Comparison of ENCODE assay signal across 22 cellular contexts in genomic region chr3:172177046-172177445, GRCh38.
A peak's percentile ranks its signal among the peaks of the same experiment; 100 is the strongest.
DNase-seq lines count a peak whose midpoint lies in the region; ATAC-seq, FAIRE-seq and TF ChIP-seq lines count a peak whose summit lies in the region.
"Had no signal": no experiment of that assay in that cellular context is flagged by ENCODE, and none has a peak within 500 bp of the region (broad histone marks: within the 10 kb centered on the region; RNA-seq: fewer than 3 reads in every experiment).

No MANE protein-coding gene starts in this region.

- BruUV-seq in HepG2 (replicated peaks; lab: Mats Ljungman, UMichigan): TSS peak; percentile 8

- H2AFZ ChIP-seq in HepG2 (ENCODE audit: low read length): no peak overlapping the region

- H3K27me3 ChIP-seq in HepG2 (ENCODE audit: control insufficient read depth in 1 of 2, insufficient read depth in 2 of 2, low read length in 2 of 2) (no peaks in the 10 kb centered on the region), right lobe of liver (no peaks in the 10 kb centered on the region)
- H3K27me3 ChIP-seq: dorsolateral prefrontal cortex, esophagus muscularis mucosa had no signal

- TF ChIP-seq EP300 in HepG2 (IDR thresholded peaks at IDR 0.05; ENCODE audit: low read depth in 2 of 2, low read length in 2 of 2): no peak
- TF ChIP-seq EP300 in HepG2 (CRISPR knock-in tag; IDR thresholded peaks at IDR 0.05; ENCODE audit: borderline replicate concordance): no peak

- H3K4me2 ChIP-seq in HepG2 (ENCODE audit: low read depth, low read length): no peak overlapping the region

- peaks cover 95% of the 10 kb centered on the region for H4K20me1 ChIP-seq in HepG2 (ENCODE audit: insufficient read depth, low read length)

- FAIRE-seq in HepG2 (lab: Jason Lieb, UNC): no peak
- FAIRE-seq: A204.1, GM12892 had no signal

- H3K4me1 Mint-ChIP-seq in chondrocyte (ENCODE audit: low read depth): peaks cover 78% of the 10 kb centered on the region

- no peak for TF ChIP-seq RAD21 in HepG2 (CRISPR knock-in tag; IDR thresholded peaks at IDR 0.05)

- WGBS in HepG2 (ENCODE audit: low lambda C conversion rate): 97% methylated on average over 3 of the region's 3 CpGs
- WGBS in right lobe of liver (ENCODE audit: insufficient coverage, low coverage, low lambda C conversion rate, missing lambda C conversion rate): 57% methylated on average over 3 of the region's 3 CpGs
- WGBS in mesodermal cell (ENCODE audit: insufficient coverage in 2 of 2), 2 experiments: 87 to 100% methylated on average over 2 to 3 of the region's 3 CpGs

- CTCF ChIA-PET in HepG2 (lab: Yijun Ruan, JAX; ENCODE audit: low intra/inter-chr PET ratio, low total read pairs): no interaction called here

- H3K36me3 Mint-ChIP-seq in chondrocyte (ENCODE audit: low read depth): peaks cover 8% of the 10 kb centered on the region

- DNase-seq in HepG2 (ENCODE audit: low spot score): no peak
- DNase-seq in right lobe of liver: no peak
- DNase-seq in chondrocyte (ENCODE audit: low spot score): no peak
- DNase-seq in ACHN: no peak
- no peak for DNase-seq in NK-92 treated with Interleukin-12 subunit alpha and Interleukin-12 subunit beta, amount 100 ng/mL, for 24 hours (lab: John Stamatoyannopoulos, UW)
- DNase-seq: activated effector memory CD4-positive, alpha-beta T cell treated with Interleukin-2 at 50 U/mL for 16 hours; anterior cingulate cortex; dorsolateral prefrontal cortex; left cardiac atrium; NCI-H1417 treated with DMSO at 0.1 percent for 48 hours; NCI-H510A; stimulated activated CD4-positive, alpha-beta T cell treated with anti-CD3 and anti-CD28 coated beads, Interleukin-12 subunit alpha, Interleukin-12 subunit beta, amount 100 ng/mL, for 4 hours; stimulated activated naive CD4-positive, alpha-beta T cell had no signal

- in situ Hi-C loops in HepG2 (cut with HindIII; ENCODE audit: extremely low pct_ligation_motif_present, low pct_unique_long_range_greater_than_20kb) (no loop called here), ACHN (cut with HindIII; ENCODE audit: low pct_ligation_motif_present, low pct_unique_long_range_greater_than_20kb, low sequenced_read_pairs) (no loop called here)

- H3K4me3 ChIP-seq in HepG2 (replicated peaks in 1 of 3; ENCODE audit: insufficient read depth in 1 of 3, low read depth in 2 of 3, low read length in 3 of 3): no peak overlapping the region
- no peak overlapping the region for H3K4me3 ChIP-seq in right lobe of liver
- H3K4me3 ChIP-seq in mesodermal cell (ENCODE audit: extremely low read depth, insufficient read depth, low read length, poor library complexity, severe bottlenecking): no peak overlapping the region
- H3K4me3 ChIP-seq: dorsolateral prefrontal cortex, esophagus muscularis mucosa, HAP-1 had no signal

- TF ChIP-seq POLR2A in HepG2 (IDR thresholded peaks at IDR 0.05; ENCODE audit: insufficient read depth in 1 of 2, low read depth in 2 of 2, low read length in 2 of 2) (no peak), right lobe of liver (IDR thresholded peaks at IDR 0.05) (no peak)

- TF ChIP-seq CTCF in HepG2 (CRISPR knock-in tag; IDR thresholded peaks at IDR 0.05) (no peak), right lobe of liver (IDR thresholded peaks at IDR 0.05) (no peak), chondrocyte (IDR thresholded peaks at IDR 0.05) (no peak)

- H3K9me3 Mint-ChIP-seq in chondrocyte (ENCODE audit: low read depth): no peaks in the 10 kb centered on the region
- H3K9me3 Mint-ChIP-seq: T-helper 2 cell treated with Interferon-gamma antibody and Interleukin-4, amounts not matched to agents 5 μg/mL and 100 μg/mL, for 36 hours had no signal

- no peaks in the 10 kb centered on the region for H3K9me3 ChIP-seq in HepG2 (ENCODE audit: low read length)
- H3K9me3 ChIP-seq in right lobe of liver: no peaks in the 10 kb centered on the region
- no peaks in the 10 kb centered on the region for H3K9me3 ChIP-seq in mesodermal cell (ENCODE audit: control insufficient read depth, low read length)
- H3K9me3 ChIP-seq: esophagus muscularis mucosa, HAP-1 had no signal

- POLR2A ChIA-PET in HepG2 (lab: Yijun Ruan, JAX): no interaction called here

- H3K27ac ChIP-seq in HepG2 (ENCODE audit: extremely low read length, insufficient read depth, low read length) (peak overlapping the region; percentile 11), right lobe of liver (peak overlapping the region in 1 of 3 donors; percentile 73), mesodermal cell (ENCODE audit: low read depth, low read length, severe bottlenecking) (peak overlapping the region; percentile 11)
- H3K27ac ChIP-seq: dorsolateral prefrontal cortex had no signal

- peaks cover 94% of the 10 kb centered on the region for H3K79me2 ChIP-seq in HepG2 (ENCODE audit: insufficient read depth, low read length)

- H3K4me3 Mint-ChIP-seq in chondrocyte (ENCODE audit: unreplicated experiment): no peak overlapping the region
- H3K4me3 Mint-ChIP-seq: T-helper 2 cell treated with Interferon-gamma antibody and Interleukin-4, amounts not matched to agents 5 μg/mL and 100 μg/mL, for 36 hours had no signal

- peaks cover 11 to 31% of the 10 kb centered on the region in 2 experiments for H3K36me3 ChIP-seq in HepG2 (replicated peaks in 1 of 2; ENCODE audit: control insufficient read depth in 1 of 2, insufficient read depth in 2 of 2, low read length in 2 of 2)
- no peaks in the 10 kb centered on the region for H3K36me3 ChIP-seq in right lobe of liver
- H3K36me3 ChIP-seq in mesodermal cell (ENCODE audit: control insufficient read depth, insufficient read depth, low read length): peaks cover 26% of the 10 kb centered on the region
- H3K36me3 ChIP-seq: esophagus muscularis mucosa, HAP-1 had no signal

- H3K4me1 ChIP-seq in HepG2 (ENCODE audit: insufficient read depth, low read length): peaks cover 100% of the 10 kb centered on the region
- H3K4me1 ChIP-seq in right lobe of liver: peaks cover 2 to 55% (median 20%) of the 10 kb centered on the region in 4 donors
- H3K4me1 ChIP-seq in mesodermal cell (ENCODE audit: control insufficient read depth, insufficient read depth, low read length, poor library complexity, severe bottlenecking): peaks cover 49% of the 10 kb centered on the region

- H3K9ac ChIP-seq in HepG2 (ENCODE audit: insufficient read depth, low read depth, low read length): no peak overlapping the region

- H3K27ac Mint-ChIP-seq in chondrocyte (ENCODE audit: unreplicated experiment): peak overlapping the region; percentile 70
- H3K27ac Mint-ChIP-seq: T-helper 2 cell treated with Interferon-gamma antibody and Interleukin-4, amounts not matched to agents 5 μg/mL and 100 μg/mL, for 36 hours had no signal

- intact Hi-C loops in HepG2 (cut with micrococcal nuclease; ENCODE audit: unreplicated experiment) (no loop called here), right lobe of liver (cut with DNase I) (no loop called here)

- no peaks in the 10 kb centered on the region for H3K27me3 Mint-ChIP-seq in chondrocyte (ENCODE audit: low read depth)

- ATAC-seq in HepG2 (no peak), right lobe of liver (no peak), HG03280 (IDR thresholded peaks at IDR 0.05; ENCODE audit: unreplicated experiment) (no peak), GM21723 (IDR thresholded peaks at IDR 0.05; ENCODE audit: unreplicated experiment) (no peak)
- ATAC-seq: activated CD4-positive, CD25-positive, alpha-beta regulatory T cell treated with anti-CD3 and anti-CD28 coated beads, Interleukin-2, amount 50 U/mL, for 24 hours; left cardiac atrium had no signal

TF ChIP-seq in HepG2, 621 proteins besides CTCF, POLR2A, EP300 and RAD21:
- peak; percentile 59 for TF ChIP-seq AGO2 (optimal IDR thresholded peaks at IDR 0.05; ENCODE audit: low read depth, low read length)
- TF ChIP-seq RBM22 (optimal IDR thresholded peaks at IDR 0.05; ENCODE audit: low read length): peak; percentile 11
- no peak for TF ChIP-seq JDP2 (CRISPR knock-in tag; IDR thresholded peaks at IDR 0.05; ENCODE audit: borderline replicate concordance)
- TF ChIP-seq U2AF2 (IDR thresholded peaks at IDR 0.05; ENCODE audit: low read depth, low read length): no peak
